ENCODE assay signal across 12 cellular contexts in genomic region chr5:158820891-158821290, GRCh38.
DNase-seq lines count a peak whose midpoint lies in the region; ATAC-seq lines count a peak whose summit lies in the region.
"Had no signal": no experiment of that assay in that cellular context is flagged by ENCODE, and none has a peak within 500 bp of the region (broad histone marks: within the 10 kb centered on the region; RNA-seq: fewer than 3 reads in every experiment).

No MANE protein-coding gene starts in this region.

- peaks cover under 1% of the 10 kb centered on the region for H3K4me1 Mint-ChIP-seq in T-helper 17 cell

- no peak overlapping the region for H3K27ac Mint-ChIP-seq in T-helper 17 cell

- ATAC-seq in GM19324 (IDR thresholded peaks at IDR 0.05; ENCODE audit: low FRiP score, unreplicated experiment) (peak; percentile 42), HG02884 (IDR thresholded peaks at IDR 0.05; ENCODE audit: unreplicated experiment) (peak; percentile 33), T-helper 17 cell (peak; percentile 50), GM21367 (IDR thresholded peaks at IDR 0.05; ENCODE audit: unreplicated experiment) (no peak)

- H3K27me3 Mint-ChIP-seq in T-helper 17 cell, result peaks cover 13% of the 10 kb centered on the region

- H3K4me3 Mint-ChIP-seq in T-helper 17 cell, result no peak overlapping the region

- H3K36me3 Mint-ChIP-seq in T-helper 17 cell (ENCODE audit: low read depth), result peaks cover 2% of the 10 kb centered on the region

- peak overlapping the region; percentile 78 for H3K4me2 ChIP-seq in BLaER1

- H3K4me1 ChIP-seq in BLaER1, result peaks cover 100% of the 10 kb centered on the region

- DNase-seq in T-helper 17 cell (no peak), NCI-H82 (lab: John Stamatoyannopoulos, UW) (no peak), dermis blood vessel endothelial cell (no peak), NCI-H510A (lab: John Stamatoyannopoulos, UW) (no peak)
- DNase-seq: activated naive CD4-positive, alpha-beta T cell treated with anti-CD3 and anti-CD28 coated beads, Interleukin-2, amount 50 U/mL, for 16 hours; effector CD4-positive, alpha-beta T cell; mesendoderm; NCI-H2081 had no signal

- peak overlapping the region; percentile 87 for H3K27ac ChIP-seq in BLaER1

- H4K20me1 ChIP-seq in BLaER1, result peaks cover 80% of the 10 kb centered on the region

- peaks cover 89% of the 10 kb centered on the region for H3K36me3 ChIP-seq in BLaER1

- H3K27me3 ChIP-seq in BLaER1, result no peaks in the 10 kb centered on the region

- peak overlapping the region; percentile 17; the same call in 1 of the 2 replicates for H3K9ac ChIP-seq in BLaER1

- H3K4me3 ChIP-seq in BLaER1, result peak overlapping the region; percentile 5; the same call in 1 of the 2 replicates

- no peaks in the 10 kb centered on the region for H3K9me3 ChIP-seq in BLaER1
- no peaks in the 10 kb centered on the region for H3K9me3 ChIP-seq in T-helper 17 cell (ENCODE audit: control insufficient read depth, low read length, poor library complexity, severe bottlenecking)
